Comparison of ENCODE assay signal across 8 cellular contexts in the genomic region with DNA sequence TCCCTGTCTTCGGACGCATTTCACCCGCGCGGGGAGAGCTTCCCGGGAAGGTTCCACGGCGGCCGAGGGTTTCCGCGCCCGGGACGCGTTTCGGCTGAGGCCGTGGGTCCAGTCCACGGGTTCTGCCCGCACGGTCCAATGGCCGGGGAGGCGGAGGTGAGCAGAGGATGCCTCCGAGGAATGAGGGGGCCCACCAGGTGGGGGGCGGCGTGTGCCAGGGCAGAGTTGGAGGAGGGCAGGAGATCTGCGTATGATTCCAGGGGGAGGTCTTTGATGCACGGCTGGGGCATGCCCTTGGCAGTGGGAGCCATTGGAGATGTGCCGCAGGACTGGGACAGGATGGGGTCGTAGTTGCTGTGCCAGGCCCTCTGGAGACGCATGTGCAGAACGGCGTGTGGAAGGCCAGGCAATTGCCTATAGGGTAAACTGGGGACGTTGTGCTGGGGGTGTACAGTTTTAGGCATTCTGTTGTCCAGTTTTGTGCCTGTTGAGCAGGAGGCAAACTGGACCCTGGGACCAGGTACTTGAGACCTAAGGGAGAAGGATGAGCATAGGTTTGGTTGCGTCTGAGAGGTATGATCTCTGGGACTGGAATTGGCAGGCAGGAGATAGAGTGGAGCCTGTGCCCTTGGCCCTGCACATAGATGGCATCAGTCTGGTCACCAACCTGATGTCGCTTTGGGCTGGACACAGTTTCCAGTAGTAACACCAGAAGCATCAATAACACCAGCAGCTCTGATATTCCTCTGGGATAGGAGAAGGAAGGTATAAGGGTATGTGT. TPM values are rescaled to one million over a fixed set of nuclear protein-coding genes. Genes with fewer than 3 reads are reported as not detected.
DNase-seq lines count a peak whose midpoint lies in the region; ATAC-seq and TF ChIP-seq lines count a peak whose summit lies in the region.

No MANE protein-coding gene starts in this region.

- H3K27me3 ChIP-seq in A673 (replicated peaks; ENCODE audit: insufficient read depth, low read depth, low read length, poor library complexity) (no peaks in the 10 kb centered on the region), HUES6 (ENCODE audit: control insufficient read depth, insufficient read depth, low read length) (no peaks in the 10 kb centered on the region), endocrine pancreas (ENCODE audit: control insufficient read depth, insufficient read depth, low read length) (no peaks in the 10 kb centered on the region), muscle layer of duodenum (ENCODE audit: low read depth, low read length) (no peaks in the 10 kb centered on the region)

- TSS peak; percentile 40 for BruUV-seq in A673 (replicated peaks; lab: Mats Ljungman, UMichigan)

- DNase-seq in A673 (ENCODE audit: low spot score): peak; percentile 59
- DNase-seq in SW 1271 (lab: John Stamatoyannopoulos, UW): peak; percentile 10 to 39
- no peak for DNase-seq in GOT3 (lab: John Stamatoyannopoulos, UW)

- no peak for TF ChIP-seq CTCF in A673 (conservative IDR thresholded peaks at IDR 0.05; ENCODE audit: low read depth, low read length)

- H3K4me3 ChIP-seq in A673 (ENCODE audit: low read depth, low read length, poor library complexity, severe bottlenecking) (peak overlapping the region; percentile 94), GM08714 (ENCODE audit: low read length) (peak overlapping the region; percentile 80), HUES6 (ENCODE audit: low read depth, low read length) (peak overlapping the region; percentile 90), endocrine pancreas (ENCODE audit: control insufficient read depth, insufficient read depth, low read length) (peak overlapping the region; percentile 38), muscle layer of duodenum (ENCODE audit: low read depth in 1 of 2, low read length in 2 of 2) (peak overlapping the region; percentile 89 to 99)

- H3K27ac ChIP-seq in A673 (ENCODE audit: low read depth, low read length, poor library complexity, severe bottlenecking): peak overlapping the region; percentile 91
- H3K27ac ChIP-seq in HUES6 (ENCODE audit: low read depth, low read length): no peak overlapping the region
- H3K27ac ChIP-seq in muscle layer of duodenum (ENCODE audit: low read length): peak overlapping the region; percentile 83

- H3K9me3 ChIP-seq in A673 (ENCODE audit: low read depth, low read length, poor library complexity, severe bottlenecking): peaks cover 5% of the 10 kb centered on the region
- no peaks in the 10 kb centered on the region for H3K9me3 ChIP-seq in HUES6 (ENCODE audit: control insufficient read depth, insufficient read depth, low read depth, low read length)
- no peaks in the 10 kb centered on the region for H3K9me3 ChIP-seq in endocrine pancreas (ENCODE audit: control insufficient read depth, low read length)
- no peaks in the 10 kb centered on the region for H3K9me3 ChIP-seq in muscle layer of duodenum (ENCODE audit: control insufficient read depth in 1 of 2, low read length in 2 of 2)

- H3K4me1 ChIP-seq in A673 (ENCODE audit: insufficient read depth, low read length, poor library complexity, severe bottlenecking): peaks cover 4% of the 10 kb centered on the region
- peaks cover 7% of the 10 kb centered on the region; the same call in 1 of the 2 replicates for H3K4me1 ChIP-seq in HUES6 (ENCODE audit: control insufficient read depth, insufficient read depth, low read length)
- no peaks in the 10 kb centered on the region for H3K4me1 ChIP-seq in endocrine pancreas (ENCODE audit: control insufficient read depth, insufficient read depth, low read length)
- H3K4me1 ChIP-seq in muscle layer of duodenum (ENCODE audit: control insufficient read depth in 1 of 2, insufficient read depth in 2 of 2, low read length in 2 of 2): peaks cover 14 to 24% of the 10 kb centered on the region in 2 donors

- H3K36me3 ChIP-seq in A673 (ENCODE audit: insufficient read depth, low read length, poor library complexity, severe bottlenecking): no peaks in the 10 kb centered on the region
- H3K36me3 ChIP-seq in HUES6 (ENCODE audit: control insufficient read depth, insufficient read depth, low read length): no peaks in the 10 kb centered on the region
- H3K36me3 ChIP-seq in endocrine pancreas (ENCODE audit: control insufficient read depth, insufficient read depth, low read length): no peaks in the 10 kb centered on the region
- no peaks in the 10 kb centered on the region for H3K36me3 ChIP-seq in muscle layer of duodenum (ENCODE audit: control insufficient read depth in 1 of 2, insufficient read depth in 2 of 2, low read length in 2 of 2)

- POLR2A ChIA-PET in A673 (lab: Charles Lee; ENCODE audit: low non-redundant PET): interaction anchor here (0.6 kb wide), 1 partner anchor 22 kb away, joined by 3 read pairs; a partner anchor contains a TSS

- intact Hi-C loops in A673 (cut with micrococcal nuclease; ENCODE audit: unreplicated experiment): no loop called here

- no peak for ATAC-seq in HG02852 (IDR thresholded peaks at IDR 0.05; ENCODE audit: unreplicated experiment)

- peak overlapping the region; percentile 77 for H3K9ac ChIP-seq in HUES6 (ENCODE audit: low read length)
- H3K9ac ChIP-seq in endocrine pancreas (ENCODE audit: control insufficient read depth, insufficient read depth, low read length): peak overlapping the region; percentile 23

- CTCF ChIA-PET in A673 (lab: Charles Lee): no interaction called here

RNA-seq across cellular contexts. Expression of a gene that starts 0.8 kb away (rescaled TPM):
- total RNA-seq in A673 (2021): 20.9 and 21.6 TPM in 2 replicates

RNA-seq across cellular contexts. Expression of a gene that starts 13.7 kb away (rescaled TPM):
- total RNA-seq in A673 (2021): 0.60 and 0.74 TPM in 2 replicates

RNA-seq across cellular contexts. Expression of a gene that starts 22.1 kb away (rescaled TPM):
- total RNA-seq in A673 (2021): 1,249 and 1,257 TPM in 2 replicates

RNA-seq across cellular contexts. Expression of a gene that starts 28.4 kb away (rescaled TPM):
- total RNA-seq in A673 (2021): 1.3 and 1.8 TPM in 2 replicates

RNA-seq across cellular contexts. Expression of a gene that starts 30.8 kb away (rescaled TPM):
- total RNA-seq in A673 (2021): 9.1 and 9.2 TPM in 2 replicates

Comparison
In these comparisons a context has a peak if more than half of its experiments do, and no peak if none do; other contexts are left out.
1. H3K4me3 ChIP-seq: peak in every context shown above with its lines; median percentile 94 in A673; 94 in muscle layer of duodenum; 90 in HUES6; 80 in GM08714; 38 in endocrine pancreas.